In the genomic region with DNA sequence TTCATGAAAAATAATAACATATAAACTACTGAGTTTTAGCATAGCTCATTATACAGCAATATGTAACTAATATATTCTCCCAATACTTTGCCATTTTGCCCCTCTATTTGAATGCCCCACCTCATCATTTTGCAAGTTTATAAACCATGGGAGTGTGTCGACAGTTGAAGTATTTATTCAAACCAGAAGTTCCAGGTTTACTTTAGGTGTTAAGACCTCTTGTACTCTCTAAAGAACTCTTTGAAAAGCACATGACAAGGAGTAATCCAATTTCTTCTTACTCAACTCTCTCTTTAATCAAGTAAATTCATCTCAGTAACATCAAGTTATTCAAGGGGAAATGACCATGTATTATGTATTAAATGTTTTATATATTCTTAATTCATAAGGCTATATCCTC, we compare ENCODE assay signal across 15 cellular contexts.
DNase-seq lines count a peak whose midpoint lies in the region; ATAC-seq and TF ChIP-seq lines count a peak whose summit lies in the region.
"Had no signal": no experiment of that assay in that cellular context is flagged by ENCODE, and none has a peak within 500 bp of the region (broad histone marks: within the 10 kb centered on the region; RNA-seq: fewer than 3 reads in every experiment).

No MANE protein-coding gene starts in this region.

- DNase-seq in left lung (no peak), lower lobe of right lung (no peak), upper lobe of right lung (no peak), midbrain (lab: John Stamatoyannopoulos, UW) (no peak)
- DNase-seq: Caco-2; Calu3; CD4-positive, alpha-beta T cell; CD8-positive, alpha-beta T cell; DMS79 treated with DMSO at 0.1 percent for 48 hours; GF-D8 had no signal

- H3K36me3 ChIP-seq in left lung: no peaks in the 10 kb centered on the region
- H3K36me3 ChIP-seq in lower lobe of right lung: no peaks in the 10 kb centered on the region
- H3K36me3 ChIP-seq in upper lobe of right lung: no peaks in the 10 kb centered on the region
- H3K36me3 ChIP-seq: BLaER1 treated with 17β-estradiol and CSF1 and Interleukin-3, amounts not matched to agents 10 nM and 100 nM had no signal

- H3K4me3 ChIP-seq in left lung (no peak overlapping the region), lower lobe of right lung (no peak overlapping the region), upper lobe of right lung (no peak overlapping the region)
- H3K4me3 ChIP-seq: A549; BLaER1 treated with 17β-estradiol and CSF1 and Interleukin-3, amounts not matched to agents 10 nM and 100 nM had no signal

- TF ChIP-seq CTCF in left lung (IDR thresholded peaks at IDR 0.05) (no peak), lower lobe of right lung (IDR thresholded peaks at IDR 0.05) (no peak), upper lobe of right lung (IDR thresholded peaks at IDR 0.05) (no peak)

- ATAC-seq in left lung (peak; percentile 93), lower lobe of right lung (peak; percentile 82 to 96), upper lobe of right lung (peak; percentile 82), GM18909 (IDR thresholded peaks at IDR 0.05; ENCODE audit: poor library complexity, unreplicated experiment) (no peak)
- ATAC-seq: A549; CD8-positive, alpha-beta T cell had no signal

- H3K9me3 ChIP-seq in left lung: peaks cover 0 to 21% of the 10 kb centered on the region in 2 donors
- peaks cover 4% of the 10 kb centered on the region for H3K9me3 ChIP-seq in lower lobe of right lung
- H3K9me3 ChIP-seq in upper lobe of right lung: no peaks in the 10 kb centered on the region
- H3K9me3 ChIP-seq: A549, Caco-2 had no signal

- intact Hi-C loops in left lung (cut with DNase I) (no loop called here), lower lobe of right lung (cut with DNase I) (no loop called here), upper lobe of right lung (cut with DNase I) (no loop called here)

- H3K4me1 ChIP-seq in left lung (no peaks in the 10 kb centered on the region), lower lobe of right lung (no peaks in the 10 kb centered on the region), upper lobe of right lung (no peaks in the 10 kb centered on the region)
- H3K4me1 ChIP-seq: A549, Caco-2 had no signal

- H3K27ac ChIP-seq in left lung (peak overlapping the region; percentile 38 to 65), lower lobe of right lung (no peak overlapping the region), upper lobe of right lung (no peak overlapping the region)
- H3K27ac ChIP-seq: 22Rv1; A549; BLaER1 treated with 17β-estradiol and CSF1 and Interleukin-3, amounts not matched to agents 10 nM and 100 nM; C4-2B had no signal

- H3K27me3 ChIP-seq in left lung (no peaks in the 10 kb centered on the region), lower lobe of right lung (ENCODE audit: low read depth) (no peaks in the 10 kb centered on the region), upper lobe of right lung (no peaks in the 10 kb centered on the region)
- H3K27me3 ChIP-seq: BLaER1 treated with 17β-estradiol and CSF1 and Interleukin-3, amounts not matched to agents 10 nM and 100 nM had no signal

Comparison
In these comparisons a context has a peak if more than half of its experiments do, and no peak if none do; other contexts are left out.
1. H3K27ac ChIP-seq: peak in left lung (2 of 2); none in lower lobe of right lung (single experiment) and upper lobe of right lung (single experiment).